In genomic region chr13:38582133-38582532, GRCh38 we compare ENCODE assay signal across 8 cellular contexts.
DNase-seq lines count a peak whose midpoint lies in the region; ATAC-seq, FAIRE-seq and TF ChIP-seq lines count a peak whose summit lies in the region.

No MANE protein-coding gene starts in this region.

- no peak overlapping the region for H3K4me3 Mint-ChIP-seq in activated naive CD4-positive, alpha-beta T cell treated with anti-CD3 and anti-CD28 coated beads, Interleukin-2, amount 10 ng/mL, durations not matched to agents 7 days and 5 days

- H3K4me1 ChIP-seq in K562 (replicated peaks in 1 of 2; ENCODE audit: control insufficient read depth in 2 of 2, insufficient read depth in 2 of 2, low read length in 2 of 2), result no peaks in the 10 kb centered on the region

- no TSS peak for BruUV-seq in K562 (replicated peaks; lab: Mats Ljungman, UMichigan)

- no peak for FAIRE-seq in K562 (lab: Jason Lieb, UNC)

- H4K20me1 ChIP-seq in K562 (replicated peaks; ENCODE audit: control insufficient read depth, insufficient read depth, low read length), result no peaks in the 10 kb centered on the region

- H3K4me3 ChIP-seq in K562, result no peak overlapping the region

- no peak overlapping the region for H3K27ac Mint-ChIP-seq in activated naive CD4-positive, alpha-beta T cell treated with anti-CD3 and anti-CD28 coated beads, Interleukin-2, amount 10 ng/mL, durations not matched to agents 7 days and 5 days

- TF ChIP-seq EP300 in K562 (IDR thresholded peaks at IDR 0.05; ENCODE audit: low read length), result no peak

- intact Hi-C loops in K562 (cut with micrococcal nuclease), result loop anchor here (2.0 to 5.0 kb wide), 3 partner anchors 537 to 815 kb away; no protein-coding TSS in a partner anchor
- intact Hi-C loops in left colon (cut with DNase I, micrococcal nuclease), result no loop called here

- H3K9me1 ChIP-seq in K562 (ENCODE audit: control insufficient read depth, insufficient read depth, low read length), result no peaks in the 10 kb centered on the region

- H2AFZ ChIP-seq in K562 (ENCODE audit: low read depth, low read length), result no peak overlapping the region

- DNase-seq in NOMO-1 treated with DMSO at 0.1 percent for 48 hours (lab: John Stamatoyannopoulos, UW; ENCODE audit: unreplicated experiment) (peak; percentile 21), NOMO-1 treated with dmso at 0.1 percent for 144 hours (lab: John Stamatoyannopoulos, UW; ENCODE audit: unreplicated experiment) (no peak), NCI-H2227 (lab: John Stamatoyannopoulos, UW; ENCODE audit: unreplicated experiment) (peak; percentile 61), K562 (ENCODE audit: extremely low read depth in 1 of 4, low spot score in 3 of 4) (peak; percentile 6 to 50 (median 11)), left colon (no peak), GM19240 (ENCODE audit: insufficient read length, low spot score) (no peak)
- DNase-seq in activated naive CD4-positive, alpha-beta T cell treated with anti-CD3 and anti-CD28 coated beads, Interleukin-2, amount 10 ng/mL, durations not matched to agents 7 days and 5 days, result no peak

- no peaks in the 10 kb centered on the region for H3K27me3 Mint-ChIP-seq in activated naive CD4-positive, alpha-beta T cell treated with anti-CD3 and anti-CD28 coated beads, Interleukin-2, amount 10 ng/mL, durations not matched to agents 7 days and 5 days

- CTCF ChIA-PET in K562 (lab: Yijun Ruan, JAX; ENCODE audit: low intra/inter-chr PET ratio), result no interaction called here
- CTCF ChIA-PET in activated naive CD4-positive, alpha-beta T cell treated with anti-CD3 and anti-CD28 coated beads, Interleukin-2, amount 10 ng/mL, durations not matched to agents 7 days and 5 days (lab: Charles Lee), result no interaction called here

- no peak overlapping the region for H3K9ac ChIP-seq in K562 (ENCODE audit: insufficient read depth in 1 of 2, low read depth in 2 of 2, low read length in 2 of 2)

- no peaks in the 10 kb centered on the region for H3K9me3 Mint-ChIP-seq in activated naive CD4-positive, alpha-beta T cell treated with anti-CD3 and anti-CD28 coated beads, Interleukin-2, amount 10 ng/mL, durations not matched to agents 7 days and 5 days

- POLR2A ChIA-PET in K562 (lab: Yijun Ruan, JAX), result no interaction called here

- no peaks in the 10 kb centered on the region for H3K9me3 ChIP-seq in K562 (replicated peaks; ENCODE audit: control insufficient read depth, insufficient read depth, low read depth, low read length)

- H3K4me2 ChIP-seq in K562 (ENCODE audit: insufficient read depth, low read length), result no peak overlapping the region

- H3K36me3 Mint-ChIP-seq in activated naive CD4-positive, alpha-beta T cell treated with anti-CD3 and anti-CD28 coated beads, Interleukin-2, amount 10 ng/mL, durations not matched to agents 7 days and 5 days, result no peaks in the 10 kb centered on the region

- H3K27ac ChIP-seq in K562 (ENCODE audit: extremely low read depth, low read depth, low read length), result no peak overlapping the region

- H3K79me2 ChIP-seq in K562 (ENCODE audit: control insufficient read depth, insufficient read depth, low read length), result no peaks in the 10 kb centered on the region

- TF ChIP-seq CTCF in K562 (IDR thresholded peaks at IDR 0.05 in 2 of 3, conservative IDR thresholded peaks at IDR 0.05 in 1 of 3; ENCODE audit: insufficient read depth in 2 of 3, low read depth in 1 of 3, low read length in 3 of 3), result peak; percentile 30 to 50 (median 32); a peak in 3 of 6 replicates

- no peaks in the 10 kb centered on the region for H3K27me3 ChIP-seq in K562 (ENCODE audit: control insufficient read depth in 2 of 2, insufficient read depth in 2 of 2, low read length in 2 of 2)

- no peaks in the 10 kb centered on the region for H3K4me1 Mint-ChIP-seq in activated naive CD4-positive, alpha-beta T cell treated with anti-CD3 and anti-CD28 coated beads, Interleukin-2, amount 10 ng/mL, durations not matched to agents 7 days and 5 days

- H3K36me3 ChIP-seq in K562 (ENCODE audit: control insufficient read depth, insufficient read depth, low read length), result no peaks in the 10 kb centered on the region

- WGBS in K562 (ENCODE audit: insufficient coverage, low coverage, missing lambda C conversion rate), result 0% methylated on average over 2 of the region's 2 CpGs

- no peak for TF ChIP-seq POLR2A in K562 (conservative IDR thresholded peaks at IDR 0.05)

- ATAC-seq in HG02759 (IDR thresholded peaks at IDR 0.05; ENCODE audit: unreplicated experiment), result peak; percentile 64
- peak; percentile 78 for ATAC-seq in K562
- peak; percentile 67 for ATAC-seq in left colon

- peak; percentile 40 to 53 for TF ChIP-seq RAD21 in K562 (CRISPR knock-in tag; conservative IDR thresholded peaks at IDR 0.05 in 1 of 2, IDR thresholded peaks at IDR 0.05 in 1 of 2)

- in situ Hi-C loops in K562 (cut with MboI), result loop anchor here (25.0 kb wide), 1 partner anchor 1470 kb away; the partner anchor contains the start of gene CSNK1A1L

TF ChIP-seq in K562, 482 proteins besides CTCF, POLR2A, EP300 and RAD21:
- 0 out of 2 replicates have a peak, but pooled peaks have one; percentile 24 for TF ChIP-seq SMC3 (conservative IDR thresholded peaks at IDR 0.05; ENCODE audit: insufficient read depth, low read depth, low read length)
- TF ChIP-seq, protein P1, sequence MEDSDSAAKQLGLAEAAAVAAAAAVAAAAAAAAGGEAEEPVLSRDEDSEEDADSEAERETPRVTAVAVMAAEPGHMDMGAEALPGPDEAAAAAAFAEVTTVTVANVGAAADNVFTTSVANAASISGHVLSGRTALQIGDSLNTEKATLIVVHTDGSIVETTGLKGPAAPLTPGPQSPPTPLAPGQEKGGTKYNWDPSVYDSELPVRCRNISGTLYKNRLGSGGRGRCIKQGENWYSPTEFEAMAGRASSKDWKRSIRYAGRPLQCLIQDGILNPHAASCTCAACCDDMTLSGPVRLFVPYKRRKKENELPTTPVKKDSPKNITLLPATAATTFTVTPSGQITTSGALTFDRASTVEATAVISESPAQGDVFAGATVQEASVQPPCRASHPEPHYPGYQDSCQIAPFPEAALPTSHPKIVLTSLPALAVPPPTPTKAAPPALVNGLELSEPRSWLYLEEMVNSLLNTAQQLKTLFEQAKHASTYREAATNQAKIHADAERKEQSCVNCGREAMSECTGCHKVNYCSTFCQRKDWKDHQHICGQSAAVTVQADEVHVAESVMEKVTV (CRISPR knock-in tag; IDR thresholded peaks at IDR 0.05), result 0 out of 2 replicates have a peak, but pooled peaks have one; percentile 16
- TF ChIP-seq FUS (optimal IDR thresholded peaks at IDR 0.05; ENCODE audit: low read depth, low read length), result no peak
TF ChIP-seq in K562: peak in this region for 2.

Comparison
In these comparisons a context has a peak if more than half of its experiments do, and no peak if none do; other contexts are left out.
1. DNase-seq: peak in NOMO-1 treated with DMSO at 0.1 percent for 48 hours (single experiment), NCI-H2227 (single experiment) and K562 (4 of 4); none in NOMO-1 treated with dmso at 0.1 percent for 144 hours (single experiment), left colon (0 of 2), GM19240 (single experiment) and activated naive CD4-positive, alpha-beta T cell treated with anti-CD3 and anti-CD28 coated beads, Interleukin-2, amount 10 ng/mL, durations not matched to agents 7 days and 5 days (single experiment).
2. Peak in every context shown above with its lines, with median percentiles within 50 percentile points of each other: ATAC-seq.